1 cellular context compared by ENCODE assay signal in the genomic region with DNA sequence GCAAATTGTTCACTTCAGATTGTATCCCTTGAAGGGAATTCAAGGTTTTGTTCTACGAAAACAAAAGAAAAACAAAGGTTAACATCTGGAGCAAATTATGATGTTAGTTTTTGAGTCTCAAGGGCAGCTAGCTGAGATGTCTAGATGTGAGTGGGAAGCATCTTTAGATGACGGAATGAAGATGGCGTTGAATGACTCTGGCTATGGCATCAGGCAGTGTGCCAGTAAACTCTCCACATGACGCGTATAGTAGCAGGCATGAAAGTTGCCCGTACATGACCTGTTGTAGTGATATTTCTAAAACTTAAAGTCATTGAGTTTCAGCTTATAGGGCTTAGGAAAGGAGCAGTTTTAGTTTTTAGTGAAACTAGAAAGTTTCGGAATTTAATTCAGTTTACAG.
TF ChIP-seq lines count a peak whose summit lies in the region.

No MANE protein-coding gene starts in this region.

TF ChIP-seq in HEK293, 187 proteins besides CTCF, POLR2A, EP300 and RAD21 (continued from another document):
- TF ChIP-seq, protein P1, sequence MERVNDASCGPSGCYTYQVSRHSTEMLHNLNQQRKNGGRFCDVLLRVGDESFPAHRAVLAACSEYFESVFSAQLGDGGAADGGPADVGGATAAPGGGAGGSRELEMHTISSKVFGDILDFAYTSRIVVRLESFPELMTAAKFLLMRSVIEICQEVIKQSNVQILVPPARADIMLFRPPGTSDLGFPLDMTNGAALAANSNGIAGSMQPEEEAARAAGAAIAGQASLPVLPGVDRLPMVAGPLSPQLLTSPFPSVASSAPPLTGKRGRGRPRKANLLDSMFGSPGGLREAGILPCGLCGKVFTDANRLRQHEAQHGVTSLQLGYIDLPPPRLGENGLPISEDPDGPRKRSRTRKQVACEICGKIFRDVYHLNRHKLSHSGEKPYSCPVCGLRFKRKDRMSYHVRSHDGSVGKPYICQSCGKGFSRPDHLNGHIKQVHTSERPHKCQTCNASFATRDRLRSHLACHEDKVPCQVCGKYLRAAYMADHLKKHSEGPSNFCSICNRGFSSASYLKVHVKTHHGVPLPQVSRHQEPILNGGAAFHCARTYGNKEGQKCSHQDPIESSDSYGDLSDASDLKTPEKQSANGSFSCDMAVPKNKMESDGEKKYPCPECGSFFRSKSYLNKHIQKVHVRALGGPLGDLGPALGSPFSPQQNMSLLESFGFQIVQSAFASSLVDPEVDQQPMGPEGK (tag by site-specific recombination; IDR thresholded peaks at IDR 0.05) = no peak
- TF ChIP-seq ZNF670 (tag by site-specific recombination; IDR thresholded peaks at IDR 0.05; ENCODE audit: low read depth) (no peak), ZNF354C (tag by site-specific recombination; IDR thresholded peaks at IDR 0.05; ENCODE audit: borderline replicate concordance, low read depth) (no peak)
